Comparison of ENCODE assay signal across 10 cellular contexts in the genomic region with DNA sequence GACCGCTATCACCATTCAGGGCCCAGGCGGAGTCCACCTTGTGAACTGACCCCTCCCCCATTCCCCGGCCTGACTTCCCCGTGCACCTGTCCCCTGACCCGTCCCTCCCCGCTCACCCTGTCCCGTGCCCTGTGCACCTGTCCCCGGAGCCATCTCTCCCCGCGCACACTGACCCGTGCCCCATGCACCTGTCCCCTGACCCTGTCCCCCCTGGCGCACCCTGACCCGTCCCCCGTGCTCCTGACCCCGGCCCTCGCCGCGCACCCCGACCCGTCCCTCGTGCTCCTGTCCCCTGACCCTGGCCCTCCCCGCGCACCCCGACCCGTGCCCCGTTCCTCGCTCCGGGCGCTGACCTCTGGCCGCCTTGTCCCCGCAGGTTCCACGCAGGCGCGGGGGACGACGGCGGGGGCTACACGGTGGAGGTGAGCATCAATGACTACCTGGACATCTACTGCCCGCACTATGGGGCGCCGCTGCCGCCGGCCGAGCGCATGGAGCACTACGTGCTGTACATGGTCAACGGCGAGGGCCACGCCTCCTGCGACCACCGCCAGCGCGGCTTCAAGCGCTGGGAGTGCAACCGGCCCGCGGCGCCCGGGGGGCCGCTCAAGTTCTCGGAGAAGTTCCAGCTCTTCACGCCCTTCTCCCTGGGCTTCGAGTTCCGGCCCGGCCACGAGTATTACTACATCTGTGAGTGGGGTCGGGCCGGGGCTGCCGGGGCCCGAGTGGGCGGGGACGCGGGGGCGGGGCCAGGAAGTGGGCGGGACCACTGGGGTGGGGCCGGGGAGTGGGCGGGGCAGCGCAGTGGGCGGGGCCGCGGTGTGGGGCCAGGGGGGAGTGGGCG. TPM values are rescaled to one million over a fixed set of nuclear protein-coding genes. Genes with fewer than 3 reads are reported as not detected.
DNase-seq lines count a peak whose midpoint lies in the region; ATAC-seq, FAIRE-seq and TF ChIP-seq lines count a peak whose summit lies in the region.
"Had no signal": no experiment of that assay in that cellular context is flagged by ENCODE, and none has a peak within 500 bp of the region (broad histone marks: within the 10 kb centered on the region; RNA-seq: fewer than 3 reads in every experiment).

No MANE protein-coding gene starts in this region.

- H3K79me2 ChIP-seq in SK-N-SH (ENCODE audit: insufficient read depth) (no peaks in the 10 kb centered on the region), H1 (ENCODE audit: control insufficient read depth in 1 of 2, insufficient read depth in 2 of 2, low read length in 2 of 2) (no peaks in the 10 kb centered on the region)

- intact Hi-C loops in sciatic nerve (cut with DNase I), result no loop called here

- H3K4me3 ChIP-seq in SK-N-SH (ENCODE audit: low read depth in 2 of 2, low read length in 1 of 2), result no peak overlapping the region
- peak overlapping the region; percentile 26 to 68 (median 32); a peak in 7 of 8 replicates for H3K4me3 ChIP-seq in H1 (ENCODE audit: extremely low read depth in 1 of 4, insufficient read depth in 2 of 4, low read depth in 3 of 4, low read length in 4 of 4)

- H2BK120ac ChIP-seq in H1 (replicated peaks; ENCODE audit: low read depth, low read length), result no peak overlapping the region

- 84% methylated on average over 75 of the region's 82 CpGs for WGBS in SK-N-SH (ENCODE audit: low lambda C conversion rate)
- 8% methylated on average over 44 of the region's 82 CpGs; no CpG with 5 or more reads in 1 of the 2 experiments for WGBS in H1 (ENCODE audit: extremely low coverage in 1 of 2, insufficient coverage in 1 of 2, insufficient read length in 1 of 2, insufficient replicate concordance in 2 of 2, low coverage in 1 of 2, low lambda C conversion rate in 2 of 2, missing lambda C conversion rate in 1 of 2), 2 experiments

- no peak overlapping the region for H3K14ac ChIP-seq in H1 (ENCODE audit: insufficient read length)

- H2BK20ac ChIP-seq in H1 (ENCODE audit: low read length), result no peak overlapping the region

- H3K27ac ChIP-seq in SK-N-SH (ENCODE audit: low read depth in 2 of 2, low read length in 1 of 2), result no peak overlapping the region
- H3K27ac ChIP-seq in H1 (ENCODE audit: low read depth, low read length), result no peak overlapping the region

- H2BK5ac ChIP-seq in H1 (ENCODE audit: low read depth, low read length), result no peak overlapping the region

- H2BK12ac ChIP-seq in H1 (ENCODE audit: low read depth, low read length), result no peak overlapping the region

- CTCF ChIA-PET in SK-N-SH (lab: Yijun Ruan, JAX) (no interaction called here), H1 (lab: Charles Lee; ENCODE audit: partially characterized antibody) (interaction anchor here (1.0 kb wide), 1 partner anchor 102 kb away, joined by 3 read pairs; no protein-coding TSS in a partner anchor)

- H3K23me2 ChIP-seq in H1 (ENCODE audit: low read depth, low read length), result no peaks in the 10 kb centered on the region; the same call in 1 of the 2 replicates

- H3K27me3 ChIP-seq in SK-N-SH (ENCODE audit: insufficient read depth) (no peaks in the 10 kb centered on the region), H1 (replicated peaks in 1 of 4; ENCODE audit: control insufficient read depth in 3 of 4, extremely low read depth in 1 of 4, insufficient read depth in 3 of 4, low read length in 3 of 4) (peaks cover 0 to 2% (median 1%) of the 10 kb centered on the region in 4 experiments; a peak in 2 of 7 replicates)

- no peaks in the 10 kb centered on the region for H3K9me3 ChIP-seq in SK-N-SH
- no peaks in the 10 kb centered on the region for H3K9me3 ChIP-seq in H1 (ENCODE audit: insufficient read depth in 2 of 2, low read depth in 1 of 2, low read length in 1 of 2)

- H3K4me1 ChIP-seq in SK-N-SH (ENCODE audit: control insufficient read depth in 1 of 2, insufficient read depth in 2 of 2, low read depth in 1 of 2, low read length in 1 of 2), result no peaks in the 10 kb centered on the region
- H3K4me1 ChIP-seq in H1 (replicated peaks in 1 of 4; ENCODE audit: control insufficient read depth in 3 of 4, insufficient read depth in 4 of 4, low read length in 3 of 4), result peaks cover 0 to 7% (median under 1%) of the 10 kb centered on the region in 4 experiments; a peak in 4 of 7 replicates

- no peak overlapping the region for H2AK5ac ChIP-seq in H1 (ENCODE audit: low read depth, low read length)

- no peak overlapping the region for H3K56ac ChIP-seq in H1 (replicated peaks; ENCODE audit: insufficient read length, low read depth, low read length)

- H4K5ac ChIP-seq in H1 (ENCODE audit: insufficient read length, low read depth, low read length), result no peak overlapping the region

- H2AFZ ChIP-seq in SK-N-SH (ENCODE audit: low read depth), result no peak overlapping the region
- H2AFZ ChIP-seq in H1 (ENCODE audit: low read length), result no peak overlapping the region

- POLR2A ChIA-PET in SK-N-SH (lab: Yijun Ruan, JAX) (no interaction called here), H1 (lab: Charles Lee; ENCODE audit: partially characterized antibody) (interaction anchor here (1.3 to 1.8 kb wide), 4 partner anchors 20 to 141 kb away, joined by 3 to 8 read pairs (median 5); a partner anchor contains a TSS)

- H3K9ac ChIP-seq in SK-N-SH (no peak overlapping the region), H1 (replicated peaks in 1 of 4; ENCODE audit: extremely low read depth in 1 of 4, low read depth in 3 of 4, low read length in 3 of 4) (no peak overlapping the region)

- no peak overlapping the region for H3K4ac ChIP-seq in H1 (replicated peaks; ENCODE audit: insufficient read length, low read depth, low read length)

- H4K20me1 ChIP-seq in SK-N-SH (ENCODE audit: insufficient read depth) (no peaks in the 10 kb centered on the region), H1 (replicated peaks in 1 of 2; ENCODE audit: control insufficient read depth in 1 of 2, insufficient read depth in 2 of 2, low read length in 2 of 2) (peaks cover 7% of the 10 kb centered on the region in 2 experiments)

- H3K4me2 ChIP-seq in SK-N-SH (no peak overlapping the region), H1 (ENCODE audit: insufficient read depth in 1 of 2, low read depth in 2 of 2, low read length in 2 of 2) (peak overlapping the region; percentile 33 to 84)

- peaks cover 2% of the 10 kb centered on the region; the same call in 1 of the 2 replicates for H3K79me1 ChIP-seq in H1 (ENCODE audit: low read depth, low read length)

- TF ChIP-seq CTCF in SK-N-SH (IDR thresholded peaks at IDR 0.05) (no peak), H1 (IDR thresholded peaks at IDR 0.05; ENCODE audit: control extremely low read depth in 1 of 3, insufficient read depth in 1 of 3, low read depth in 1 of 3, low read length in 3 of 3) (no peak)

- H3K36me3 ChIP-seq in SK-N-SH (replicated peaks in 1 of 2; ENCODE audit: control insufficient read depth in 1 of 2, insufficient read depth in 2 of 2, low read length in 1 of 2) (no peaks in the 10 kb centered on the region), H1 (ENCODE audit: control insufficient read depth in 2 of 4, insufficient read depth in 4 of 4, low read length in 3 of 4) (no peaks in the 10 kb centered on the region)

- H3K18ac ChIP-seq in H1 (ENCODE audit: extremely low read depth, low read length), result no peak overlapping the region

- H4K91ac ChIP-seq in H1 (replicated peaks; ENCODE audit: insufficient read length, low read length), result no peak overlapping the region

- DNase-seq in GM12891 (ENCODE audit: insufficient read length, low spot score) (peak; percentile 84), SK-N-SH (peak; percentile 97), H1 (ENCODE audit: low read depth in 1 of 2, low spot score in 2 of 2) (peak in 1 of 2 experiments; percentile 83), sciatic nerve (ENCODE audit: low spot score) (peak; percentile 65), C1 segment of cervical spinal cord (lab: John Stamatoyannopoulos, UW) (no peak)
- DNase-seq: NCI-H524, retina had no signal

- no peaks in the 10 kb centered on the region for H3K9me2 ChIP-seq in SK-N-SH

- TF ChIP-seq EP300 in SK-N-SH (IDR thresholded peaks at IDR 0.05; ENCODE audit: borderline replicate concordance in 1 of 2, low read depth in 1 of 2, low read length in 1 of 2) (no peak), H1 (IDR thresholded peaks at IDR 0.05; ENCODE audit: borderline replicate concordance in 1 of 2, low read depth in 2 of 2, low read length in 2 of 2) (no peak)

- no peak overlapping the region for H2BK15ac ChIP-seq in H1 (ENCODE audit: low read length)

- H3K23ac ChIP-seq in H1 (ENCODE audit: insufficient read length), result no peak overlapping the region

- FAIRE-seq in GM12891 (lab: Jason Lieb, UNC) (no peak), H1 (lab: Jason Lieb, UNC) (no peak)

- H3F3A ChIP-seq in SK-N-SH (replicated peaks; ENCODE audit: insufficient read depth), result no peaks in the 10 kb centered on the region

- ATAC-seq in sciatic nerve (no peak), GM18858 (IDR thresholded peaks at IDR 0.05; ENCODE audit: unreplicated experiment) (no peak), HG02571 (IDR thresholded peaks at IDR 0.05; ENCODE audit: unreplicated experiment) (no peak), HG03442 (IDR thresholded peaks at IDR 0.05; ENCODE audit: unreplicated experiment) (no peak)

- TF ChIP-seq POLR2A in GM12891 (IDR thresholded peaks at IDR 0.05; ENCODE audit: low read depth, low read length), result no peak
- no peak for TF ChIP-seq POLR2A in H1 (IDR thresholded peaks at IDR 0.05; ENCODE audit: control extremely low read depth in 1 of 2, low read depth in 2 of 2, low read length in 2 of 2)

- no peak overlapping the region; the same call in 1 of the 2 replicates for H4K8ac ChIP-seq in H1 (ENCODE audit: extremely low read depth, insufficient read depth, low read length)

- TF ChIP-seq RAD21 in SK-N-SH (IDR thresholded peaks at IDR 0.05; ENCODE audit: low read length) (no peak), H1 (IDR thresholded peaks at IDR 0.05 in 1 of 2, conservative IDR thresholded peaks at IDR 0.05 in 1 of 2; ENCODE audit: low read depth in 2 of 2, low read length in 2 of 2) (no peak)

RNA-seq across cellular contexts. Expression of a gene that starts 9.7 kb away (rescaled TPM):
- polyA plus RNA-seq in GM12891 (2012; ENCODE audit: low read depth, missing spikeins), result not detected
- polyA plus RNA-seq in SK-N-SH (2012; rRNA removed) (0.67 and 1.1 TPM in 2 replicates), H1 (2011; rRNA removed) (4.0 and 10.1 TPM in 2 replicates)
- 0.39 and 0.63 TPM in 2 replicates for polyA plus RNA-seq in SK-N-SH (2012; cell fraction: cytosol; rRNA removed)
- polyA plus RNA-seq in SK-N-SH (2012; cell fraction: nucleus; rRNA removed), result 0.33 and 0.44 TPM in 2 replicates
- total RNA-seq in H1 (2021; fragmentation: NEBNext Ultra II Directional; extraction: Animal tissue kit (Norgen Biotek cat#: 25700)), result 7.0 and 10.3 TPM in 2 replicates
- polyA plus RNA-seq in H1 (2011; cell fraction: cytosol; rRNA removed), result 4.0 TPM
- 7.2 TPM for polyA plus RNA-seq in H1 (2011; cell fraction: nucleus; rRNA removed)
- polyA plus RNA-seq in H1 (2012, experiment 1 of 2), result 2.0 to 9.1 TPM (median 7.0 TPM) in 4 replicates
- polyA plus RNA-seq in H1 (2012, experiment 2 of 2), result 7.5 TPM
- 10.3 TPM for polyA plus RNA-seq in H1 (2013, experiment 1 of 2)
- 10.9 TPM for polyA plus RNA-seq in H1 (2013, experiment 2 of 2)
- polyA minus RNA-seq in H1 (2011; rRNA and poly(A)+ RNA removed), result 0.63 and 1.6 TPM in 2 replicates
- polyA minus RNA-seq in H1 (2011; cell fraction: cytosol; rRNA and poly(A)+ RNA removed), result 9.2 TPM
- 6.9 TPM for polyA minus RNA-seq in H1 (2011; cell fraction: nucleus; rRNA and poly(A)+ RNA removed)
- total RNA-seq in sciatic nerve, result not detected

RNA-seq across cellular contexts. Expression of a gene that starts 20.1 kb away (rescaled TPM):
- polyA plus RNA-seq in GM12891 (2012; ENCODE audit: low read depth, missing spikeins), result 47.7 TPM
- polyA plus RNA-seq in SK-N-SH (2012; rRNA removed) (53.5 and 78.0 TPM in 2 replicates), H1 (2011; rRNA removed) (125 and 159 TPM in 2 replicates)
- polyA plus RNA-seq in SK-N-SH (2012; cell fraction: cytosol; rRNA removed), result 35.5 and 51.2 TPM in 2 replicates
- 76.2 and 162 TPM in 2 replicates for polyA plus RNA-seq in SK-N-SH (2012; cell fraction: nucleus; rRNA removed)
- total RNA-seq in H1 (2021; fragmentation: NEBNext Ultra II Directional; extraction: Animal tissue kit (Norgen Biotek cat#: 25700)), result 44.5 and 54.6 TPM in 2 replicates
- polyA plus RNA-seq in H1 (2011; cell fraction: cytosol; rRNA removed), result 76.1 TPM
- 72.4 TPM for polyA plus RNA-seq in H1 (2011; cell fraction: nucleus; rRNA removed)
- polyA plus RNA-seq in H1 (2012, experiment 1 of 2), result 39.9 to 68.4 TPM (median 61.5 TPM) in 4 replicates
- 79.3 TPM for polyA plus RNA-seq in H1 (2012, experiment 2 of 2)
- 50.0 TPM for polyA plus RNA-seq in H1 (2013, experiment 1 of 2)
- 59.2 TPM for polyA plus RNA-seq in H1 (2013, experiment 2 of 2)
- 6.8 and 9.7 TPM in 2 replicates for polyA minus RNA-seq in H1 (2011; rRNA and poly(A)+ RNA removed)
- polyA minus RNA-seq in H1 (2011; cell fraction: cytosol; rRNA and poly(A)+ RNA removed), result 22.8 TPM
- 20.8 TPM for polyA minus RNA-seq in H1 (2011; cell fraction: nucleus; rRNA and poly(A)+ RNA removed)
- 21.4 TPM for total RNA-seq in sciatic nerve

RNA-seq across cellular contexts. Expression of a gene that starts 26.3 kb away (rescaled TPM):
- 297 TPM for polyA plus RNA-seq in GM12891 (2012; ENCODE audit: low read depth, missing spikeins)
- polyA plus RNA-seq in SK-N-SH (2012; rRNA removed), result 762 and 857 TPM in 2 replicates
- 628 and 677 TPM in 2 replicates for polyA plus RNA-seq in SK-N-SH (2012; cell fraction: cytosol; rRNA removed)
- polyA plus RNA-seq in SK-N-SH (2012; cell fraction: nucleus; rRNA removed), result 2,521 and 3,638 TPM in 2 replicates
- 175 TPM in 2 replicates for total RNA-seq in H1 (2021; fragmentation: NEBNext Ultra II Directional; extraction: Animal tissue kit (Norgen Biotek cat#: 25700))
- polyA plus RNA-seq in H1 (2011; rRNA removed), result 199 and 331 TPM in 2 replicates
- polyA plus RNA-seq in H1 (2011; cell fraction: cytosol; rRNA removed), result 472 TPM
- polyA plus RNA-seq in H1 (2011; cell fraction: nucleus; rRNA removed), result 581 TPM
- 213 to 357 TPM (median 316 TPM) in 4 replicates for polyA plus RNA-seq in H1 (2012, experiment 1 of 2)
- polyA plus RNA-seq in H1 (2012, experiment 2 of 2), result 95.1 TPM
- polyA plus RNA-seq in H1 (2013, experiment 1 of 2), result 151 TPM
- 135 TPM for polyA plus RNA-seq in H1 (2013, experiment 2 of 2)
- polyA minus RNA-seq in H1 (2011; rRNA and poly(A)+ RNA removed), result 44.5 and 56.0 TPM in 2 replicates
- 77.4 TPM for polyA minus RNA-seq in H1 (2011; cell fraction: cytosol; rRNA and poly(A)+ RNA removed)
- 99.9 TPM for polyA minus RNA-seq in H1 (2011; cell fraction: nucleus; rRNA and poly(A)+ RNA removed)
- total RNA-seq in sciatic nerve, result 550 TPM

RNA-seq across cellular contexts. Expression of a gene that starts 47.0 kb away (rescaled TPM):
- 16.2 TPM for polyA plus RNA-seq in GM12891 (2012; ENCODE audit: low read depth, missing spikeins)
- polyA plus RNA-seq in SK-N-SH (2012; rRNA removed), result 8.2 and 13.9 TPM in 2 replicates
- polyA plus RNA-seq in SK-N-SH (2012; cell fraction: cytosol; rRNA removed), result 6.8 and 9.9 TPM in 2 replicates
- polyA plus RNA-seq in SK-N-SH (2012; cell fraction: nucleus; rRNA removed), result 53.9 and 79.1 TPM in 2 replicates
- 159 and 166 TPM in 2 replicates for total RNA-seq in H1 (2021; fragmentation: NEBNext Ultra II Directional; extraction: Animal tissue kit (Norgen Biotek cat#: 25700))
- polyA plus RNA-seq in H1 (2011; rRNA removed), result 39.8 and 86.0 TPM in 2 replicates
- 38.5 TPM for polyA plus RNA-seq in H1 (2011; cell fraction: cytosol; rRNA removed)
- 85.2 TPM for polyA plus RNA-seq in H1 (2011; cell fraction: nucleus; rRNA removed)
- 58.2 to 110 TPM (median 92.2 TPM) in 4 replicates for polyA plus RNA-seq in H1 (2012, experiment 1 of 2)
- polyA plus RNA-seq in H1 (2012, experiment 2 of 2), result 90.5 TPM
- 95.6 TPM for polyA plus RNA-seq in H1 (2013, experiment 1 of 2)
- 90.3 TPM for polyA plus RNA-seq in H1 (2013, experiment 2 of 2)
- 10.3 and 14.3 TPM in 2 replicates for polyA minus RNA-seq in H1 (2011; rRNA and poly(A)+ RNA removed)
- polyA minus RNA-seq in H1 (2011; cell fraction: cytosol; rRNA and poly(A)+ RNA removed), result 86.0 TPM
- 55.2 TPM for polyA minus RNA-seq in H1 (2011; cell fraction: nucleus; rRNA and poly(A)+ RNA removed)
- 117 TPM for total RNA-seq in sciatic nerve

RNA-seq across cellular contexts. Expression of a gene that starts 53.8 kb away (rescaled TPM):
- polyA plus RNA-seq in GM12891 (2012; ENCODE audit: low read depth, missing spikeins), result 209 TPM
- polyA plus RNA-seq in SK-N-SH (2012; rRNA removed), result 133 and 226 TPM in 2 replicates
- 114 and 155 TPM in 2 replicates for polyA plus RNA-seq in SK-N-SH (2012; cell fraction: cytosol; rRNA removed)
- 81.6 and 162 TPM in 2 replicates for polyA plus RNA-seq in SK-N-SH (2012; cell fraction: nucleus; rRNA removed)
- total RNA-seq in H1 (2021; fragmentation: NEBNext Ultra II Directional; extraction: Animal tissue kit (Norgen Biotek cat#: 25700)), result 174 and 182 TPM in 2 replicates
- polyA plus RNA-seq in H1 (2011; rRNA removed), result 249 and 338 TPM in 2 replicates
- polyA plus RNA-seq in H1 (2011; cell fraction: cytosol; rRNA removed), result 142 TPM
- polyA plus RNA-seq in H1 (2011; cell fraction: nucleus; rRNA removed), result 120 TPM
- polyA plus RNA-seq in H1 (2012, experiment 1 of 2), result 87.3 to 189 TPM (median 180 TPM) in 4 replicates
- 328 TPM for polyA plus RNA-seq in H1 (2012, experiment 2 of 2)
- polyA plus RNA-seq in H1 (2013, experiment 1 of 2), result 148 TPM
- 145 TPM for polyA plus RNA-seq in H1 (2013, experiment 2 of 2)
- 13.4 and 18.6 TPM in 2 replicates for polyA minus RNA-seq in H1 (2011; rRNA and poly(A)+ RNA removed)
- polyA minus RNA-seq in H1 (2011; cell fraction: cytosol; rRNA and poly(A)+ RNA removed), result 118 TPM
- 40.2 TPM for polyA minus RNA-seq in H1 (2011; cell fraction: nucleus; rRNA and poly(A)+ RNA removed)
- 90.9 TPM for total RNA-seq in sciatic nerve

Comparison
In these comparisons a context has a peak if more than half of its experiments do, and no peak if none do; other contexts are left out.
1. DNase-seq: peak in GM12891 (single experiment), SK-N-SH (single experiment) and sciatic nerve (single experiment); none in C1 segment of cervical spinal cord (0 of 14).
2. H3K4me3 ChIP-seq: peak in H1 (4 of 4); none in SK-N-SH (0 of 2).